ENCODE assay signal across 26 cellular contexts in genomic region chr1:233094691-233095090, GRCh38.
"Had no signal": no experiment of that assay in that cellular context is flagged by ENCODE, and none has a peak within 500 bp of the region (broad histone marks: within the 10 kb centered on the region; RNA-seq: fewer than 3 reads in every experiment).

No MANE protein-coding gene starts in this region.

- H3K9me3 ChIP-seq: body of pancreas, heart right ventricle, pancreas, psoas muscle, thoracic aorta had no signal

- H3K27me3 Mint-ChIP-seq: activated CD8-positive, alpha-beta memory T cell treated with anti-CD3 and anti-CD28 coated beads, Interleukin-2, amount 10 ng/mL, durations not matched to agents 7 days and 5 days; activated naive CD4-positive, alpha-beta T cell treated with anti-CD3 and anti-CD28 coated beads, Interleukin-2, amount 50 U/mL, for 24 hours; activated naive CD8-positive, alpha-beta T cell treated with anti-CD3 and anti-CD28 coated beads, Interleukin-2, amount 50 U/mL, for 24 hours; naive thymus-derived CD4-positive, alpha-beta T cell had no signal

- H3K27me3 ChIP-seq: body of pancreas, dorsolateral prefrontal cortex, heart right ventricle, pancreas had no signal

- H3K27ac ChIP-seq: body of pancreas, coronary artery, pancreas, psoas muscle, skin epidermis, thoracic aorta had no signal

- H3K36me3 ChIP-seq: heart right ventricle, pancreas, thoracic aorta had no signal

- H3K4me1 ChIP-seq: pancreas, psoas muscle had no signal

- H3K27ac Mint-ChIP-seq: activated CD8-positive, alpha-beta memory T cell treated with anti-CD3 and anti-CD28 coated beads, Interleukin-2, amount 10 ng/mL, durations not matched to agents 7 days and 5 days; activated CD8-positive, alpha-beta T cell treated with anti-CD3 and anti-CD28 coated beads, Interleukin-2, amount 10 ng/mL, durations not matched to agents 7 days and 5 days; activated naive CD4-positive, alpha-beta T cell treated with anti-CD3 and anti-CD28 coated beads, Interleukin-2, amount 50 U/mL, for 24 hours; activated naive CD8-positive, alpha-beta T cell treated with anti-CD3 and anti-CD28 coated beads, Interleukin-2, amount 50 U/mL, for 24 hours; activated T-helper 2 cell treated with anti-CD3 and anti-CD28 coated beads, Interferon-gamma antibody, Interleukin-2, Interleukin-4, amounts not matched to agents 10 μg/mL and 5 μg/mL and 100 μg/mL, durations not matched to agents 14 hours and 24 hours and 36 hours; naive thymus-derived CD4-positive, alpha-beta T cell; WTC11 had no signal

- H3K4me3 Mint-ChIP-seq: activated CD8-positive, alpha-beta memory T cell treated with anti-CD3 and anti-CD28 coated beads, Interleukin-2, amount 10 ng/mL, durations not matched to agents 7 days and 5 days; activated CD8-positive, alpha-beta T cell treated with anti-CD3 and anti-CD28 coated beads, Interleukin-2, amount 10 ng/mL, durations not matched to agents 7 days and 5 days; activated naive CD4-positive, alpha-beta T cell treated with anti-CD3 and anti-CD28 coated beads, Interleukin-2, amount 50 U/mL, for 24 hours; activated naive CD8-positive, alpha-beta T cell treated with anti-CD3 and anti-CD28 coated beads, Interleukin-2, amount 50 U/mL, for 24 hours; naive thymus-derived CD4-positive, alpha-beta T cell; WTC11 had no signal

- FAIRE-seq: pancreas, urothelium cell line had no signal

- H3K9me3 Mint-ChIP-seq: activated naive CD4-positive, alpha-beta T cell treated with anti-CD3 and anti-CD28 coated beads, Interleukin-2, amount 50 U/mL, for 24 hours; activated naive CD8-positive, alpha-beta T cell treated with anti-CD3 and anti-CD28 coated beads, Interleukin-2, amount 50 U/mL, for 24 hours; activated T-helper 2 cell treated with anti-CD3 and anti-CD28 coated beads, Interferon-gamma antibody, Interleukin-2, Interleukin-4, amounts not matched to agents 10 μg/mL and 5 μg/mL and 100 μg/mL, durations not matched to agents 14 hours and 24 hours and 36 hours had no signal

- DNase-seq: activated CD8-positive, alpha-beta memory T cell treated with anti-CD3 and anti-CD28 coated beads, Interleukin-2, amount 10 ng/mL, durations not matched to agents 7 days and 5 days; activated CD8-positive, alpha-beta T cell treated with anti-CD3 and anti-CD28 coated beads, Interleukin-2, amount 10 ng/mL, durations not matched to agents 7 days and 5 days; activated naive CD8-positive, alpha-beta T cell treated with anti-CD3 and anti-CD28 coated beads, Interleukin-2, amount 50 U/mL, for 24 hours; activated T-cell treated with anti-CD3 and anti-CD28 coated beads, Interleukin-2, amount 50 U/mL, for 48 hours; body of pancreas; dorsolateral prefrontal cortex; effector memory CD4-positive, alpha-beta T cell; heart right ventricle; mammary epithelial cell; midbrain; naive thymus-derived CD4-positive, alpha-beta T cell; pancreas; psoas muscle; stimulated activated CD4-positive, alpha-beta T cell treated with anti-CD3 and anti-CD28 coated beads, Interleukin-12 subunit alpha, Interleukin-12 subunit beta, amount 100 ng/mL, for 4 hours; stimulated activated CD4-positive, alpha-beta T cell treated with anti-CD3 and anti-CD28 coated beads, Interleukin-4, amount 100 ng/mL, for 1 hour; stimulated activated naive CD8-positive, alpha-beta T cell treated with anti-CD3 and anti-CD28 coated beads, Interleukin-15, Interleukin-2, amounts not matched to agents 100 U/mL and 50 U/mL, for 24 hours; T-helper 2 cell; trophoblast cell had no signal

- H3K4me3 ChIP-seq: body of pancreas, coronary artery, dorsolateral prefrontal cortex, heart right ventricle, pancreas, psoas muscle, skin epidermis, thoracic aorta had no signal

- ATAC-seq: activated CD8-positive, alpha-beta memory T cell treated with anti-CD3 and anti-CD28 coated beads, Interleukin-2, amount 10 ng/mL, durations not matched to agents 7 days and 5 days; activated CD8-positive, alpha-beta T cell treated with anti-CD3 and anti-CD28 coated beads, Interleukin-2, amount 10 ng/mL, durations not matched to agents 7 days and 5 days; activated naive CD8-positive, alpha-beta T cell treated with anti-CD3 and anti-CD28 coated beads, Interleukin-2, amount 50 U/mL, for 24 hours; body of pancreas; naive thymus-derived CD4-positive, alpha-beta T cell; pancreas; psoas muscle; sciatic nerve; stimulated activated naive CD8-positive, alpha-beta T cell treated with anti-CD3 and anti-CD28 coated beads, Interleukin-15, Interleukin-2, amounts not matched to agents 100 U/mL and 50 U/mL, for 24 hours; WTC11 had no signal
